Comparison of ENCODE assay signal across 29 cellular contexts in the genomic region with DNA sequence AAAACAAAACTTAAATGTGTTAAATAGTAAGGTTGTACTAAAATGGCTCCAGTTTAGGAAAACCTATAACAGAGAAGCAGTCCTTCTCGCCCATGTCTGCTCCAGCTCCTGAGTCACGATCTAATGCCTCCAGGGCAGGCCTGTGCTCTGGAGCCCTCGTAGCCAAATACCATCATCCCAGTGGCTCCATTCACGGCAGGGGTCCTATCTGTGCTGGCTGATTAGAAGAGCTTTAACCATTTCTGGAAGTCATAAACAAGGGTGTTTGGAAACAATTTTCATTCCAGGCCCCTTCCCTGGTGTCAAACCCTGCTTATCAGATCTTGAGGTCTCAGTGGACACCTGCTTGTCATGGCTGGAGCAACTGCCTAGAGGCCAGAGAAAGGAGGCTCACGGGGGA.
DNase-seq lines count a peak whose midpoint lies in the region; ATAC-seq, FAIRE-seq and TF ChIP-seq lines count a peak whose summit lies in the region.
"Had no signal": no experiment of that assay in that cellular context is flagged by ENCODE, and none has a peak within 500 bp of the region (broad histone marks: within the 10 kb centered on the region; RNA-seq: fewer than 3 reads in every experiment).

No MANE protein-coding gene starts in this region.

- in situ Hi-C loops in SK-MEL-5 (cut with HindIII; ENCODE audit: low pct_unique_long_range_greater_than_20kb, low sequenced_read_pairs) (no loop called here), HAP-1 (cut with MboI; ENCODE audit: low sequenced_read_pairs) (no loop called here)

- H3K4me3 ChIP-seq in A549 (no peak overlapping the region), HAP-1 (no peak overlapping the region)
- H3K4me3 ChIP-seq: adrenal gland, left lung, prostate gland, upper lobe of right lung had no signal

- H3K27ac ChIP-seq in A549: peak overlapping the region; percentile 84 to 88
- H3K27ac ChIP-seq: adrenal gland, left lung, prostate gland, upper lobe of right lung had no signal

- H3K9me3 Mint-ChIP-seq in mesothelial cell of epicardium: peaks cover 10% of the 10 kb centered on the region
- H3K9me3 Mint-ChIP-seq: stimulated activated effector memory CD8-positive, alpha-beta T cell treated with anti-CD3 and anti-CD28 coated beads, Interleukin-12 subunit alpha, Interleukin-12 subunit beta, amount 100 ng/mL, for 72 hours had no signal

- FAIRE-seq in A549 (lab: Jason Lieb, UNC) (no peak), H54 (lab: Jason Lieb, UNC) (no peak)
- FAIRE-seq: G401.6, islet of Langerhans, TTC549 had no signal

- no peaks in the 10 kb centered on the region for H3K36me3 Mint-ChIP-seq in mesothelial cell of epicardium
- H3K36me3 Mint-ChIP-seq: CD4-positive, alpha-beta memory T cell; naive B cell; stimulated activated effector memory CD8-positive, alpha-beta T cell treated with anti-CD3 and anti-CD28 coated beads, Interleukin-12 subunit alpha, Interleukin-12 subunit beta, amount 100 ng/mL, for 72 hours had no signal

- TF ChIP-seq POLR2A in A549 (IDR thresholded peaks at IDR 0.05; ENCODE audit: low read length) (no peak), H54 (IDR thresholded peaks at IDR 0.05; ENCODE audit: low read depth, low read length) (no peak)

- peak overlapping the region; percentile 39 for H3K27ac Mint-ChIP-seq in mesothelial cell of epicardium
- H3K27ac Mint-ChIP-seq: activated naive CD4-positive, alpha-beta T cell treated with anti-CD3 and anti-CD28 coated beads for 36 hours; CD4-positive, alpha-beta memory T cell; endodermal cell; naive B cell; stimulated activated effector memory CD8-positive, alpha-beta T cell treated with anti-CD3 and anti-CD28 coated beads, Interleukin-12 subunit alpha, Interleukin-12 subunit beta, amount 100 ng/mL, for 72 hours had no signal

- TF ChIP-seq CTCF in A549 (IDR thresholded peaks at IDR 0.05) (no peak), mesothelial cell of epicardium (IDR thresholded peaks at IDR 0.05; ENCODE audit: unreplicated experiment) (no peak)

- CTCF ChIA-PET in A549 (lab: Yijun Ruan, JAX): interaction anchor here (4.4 kb wide), 1 partner anchor 7 kb away, joined by 16 read pairs; no protein-coding TSS in a partner anchor

- H3K36me3 ChIP-seq in HAP-1 (replicated peaks): no peaks in the 10 kb centered on the region
- H3K36me3 ChIP-seq: adrenal gland, left lung, prostate gland, upper lobe of right lung had no signal

- peaks cover 97% of the 10 kb centered on the region for H3K4me1 ChIP-seq in A549
- no peaks in the 10 kb centered on the region for H3K4me1 ChIP-seq in HAP-1
- H3K4me1 ChIP-seq: adrenal gland, left lung, prostate gland, upper lobe of right lung had no signal

- peak overlapping the region; percentile 74 for H3K4me2 ChIP-seq in A549
- H3K4me2 ChIP-seq: SK-N-SH had no signal

- peaks cover 30% of the 10 kb centered on the region for H3K4me1 Mint-ChIP-seq in mesothelial cell of epicardium
- H3K4me1 Mint-ChIP-seq: naive B cell; stimulated activated effector memory CD8-positive, alpha-beta T cell treated with anti-CD3 and anti-CD28 coated beads, Interleukin-12 subunit alpha, Interleukin-12 subunit beta, amount 100 ng/mL, for 72 hours had no signal

- no peak for DNase-seq in A549 (ENCODE audit: low read depth in 1 of 2, low spot score in 1 of 2)
- peak; percentile 35 for DNase-seq in H54 (ENCODE audit: insufficient read length, low spot score)
- DNase-seq in SK-MEL-5 (ENCODE audit: low read depth, low spot score): peak; percentile 51
- no peak for DNase-seq in mesothelial cell of epicardium (ENCODE audit: low spot score in 2 of 2, unreplicated experiment in 2 of 2)
- DNase-seq in HAP-1 (ENCODE audit: low spot score in 2 of 2): no peak
- no peak for DNase-seq in stimulated activated CD4-positive, alpha-beta T cell treated with anti-CD3 and anti-CD28 coated beads, Interleukin-2, amount 100 ng/mL, for 24 hours
- DNase-seq: activated naive CD4-positive, alpha-beta T cell treated with anti-CD3 and anti-CD28 coated beads for 36 hours; activated T-cell treated with anti-CD3 and anti-CD28 coated beads, Interleukin-2, amount 50 U/mL, for 48 hours; adrenal gland; CD4-positive, alpha-beta memory T cell; cerebellar nuclear complex; dermis blood vessel endothelial cell; DMS 273 treated with DMSO at 0.1 percent for 48 hours; endodermal cell; left lung; naive B cell; NCI-H1048; NCI-H446 treated with DMSO at 0.1 percent for 48 hours; NCI-H82; SK-N-SH; upper lobe of right lung had no signal

- TF ChIP-seq RAD21 in A549 (conservative IDR thresholded peaks at IDR 0.05 in 1 of 2, IDR thresholded peaks at IDR 0.05 in 1 of 2): no peak

- no peak overlapping the region for H3K4me3 Mint-ChIP-seq in mesothelial cell of epicardium
- H3K4me3 Mint-ChIP-seq: activated naive CD4-positive, alpha-beta T cell treated with anti-CD3 and anti-CD28 coated beads for 36 hours; CD4-positive, alpha-beta memory T cell; endodermal cell; naive B cell; stimulated activated effector memory CD8-positive, alpha-beta T cell treated with anti-CD3 and anti-CD28 coated beads, Interleukin-12 subunit alpha, Interleukin-12 subunit beta, amount 100 ng/mL, for 72 hours had no signal

- 77% methylated on average over 5 of the region's 5 CpGs for WGBS in A549 (ENCODE audit: missing lambda C conversion rate)

- ATAC-seq in A549 (no peak), GM19467 (IDR thresholded peaks at IDR 0.05; ENCODE audit: unreplicated experiment) (no peak), HG03025 (IDR thresholded peaks at IDR 0.05; ENCODE audit: low FRiP score, unreplicated experiment) (no peak)
- ATAC-seq: esophagus mucosa; left lung; stimulated activated effector memory CD8-positive, alpha-beta T cell treated with anti-CD3 and anti-CD28 coated beads, Interleukin-12 subunit alpha, Interleukin-12 subunit beta, amount 100 ng/mL, for 72 hours; upper lobe of right lung had no signal

- H3K27me3 Mint-ChIP-seq in mesothelial cell of epicardium (ENCODE audit: low read depth): no peaks in the 10 kb centered on the region
- H3K27me3 Mint-ChIP-seq: CD4-positive, alpha-beta memory T cell had no signal

- no peaks in the 10 kb centered on the region for H3K27me3 ChIP-seq in HAP-1 (ENCODE audit: low read depth)
- H3K27me3 ChIP-seq: adrenal gland, left lung, upper lobe of right lung had no signal

- 0 out of 3 replicates have a peak, but pooled peaks cover 1% of the 10 kb centered on the region for H3K9me3 ChIP-seq in A549
- H3K9me3 ChIP-seq in HAP-1: no peaks in the 10 kb centered on the region
- H3K9me3 ChIP-seq: adrenal gland, left lung, prostate gland, SK-N-SH, upper lobe of right lung had no signal

- POLR2A ChIA-PET in A549 (lab: Yijun Ruan, JAX): no interaction called here

- no peak for TF ChIP-seq EP300 in A549 (IDR thresholded peaks at IDR 0.05)

TF ChIP-seq in A549, 52 proteins besides CTCF, POLR2A, EP300 and RAD21:
- TF ChIP-seq RFX5 (IDR thresholded peaks at IDR 0.05): no peak
- TF ChIP-seq HEYL (CRISPR knock-in tag; IDR thresholded peaks at IDR 0.05): 0 out of 2 replicates have a peak, but pooled peaks have one; percentile 14
- no peak for TF ChIP-seq MAX (IDR thresholded peaks at IDR 0.05)
- TF ChIP-seq HOXB5 (CRISPR knock-in tag; IDR thresholded peaks at IDR 0.05): peak; percentile 42; the same call in 1 of the 2 replicates
- TF ChIP-seq FOSL2 (IDR thresholded peaks at IDR 0.05): no peak
- TF ChIP-seq FOSL2 (CRISPR knock-in tag; IDR thresholded peaks at IDR 0.05): 0 out of 2 replicates have a peak, but pooled peaks have one; percentile 3

Comparison
In these comparisons a context has a peak if more than half of its experiments do, and no peak if none do; other contexts are left out.
1. DNase-seq: peak in H54 (single experiment) and SK-MEL-5 (single experiment); none in A549 (0 of 2), mesothelial cell of epicardium (0 of 2), HAP-1 (0 of 2) and stimulated activated CD4-positive, alpha-beta T cell treated with anti-CD3 and anti-CD28 coated beads, Interleukin-2, amount 100 ng/mL, for 24 hours (0 of 2).